Comparison of ENCODE assay signal across 8 cellular contexts in the genomic region with DNA sequence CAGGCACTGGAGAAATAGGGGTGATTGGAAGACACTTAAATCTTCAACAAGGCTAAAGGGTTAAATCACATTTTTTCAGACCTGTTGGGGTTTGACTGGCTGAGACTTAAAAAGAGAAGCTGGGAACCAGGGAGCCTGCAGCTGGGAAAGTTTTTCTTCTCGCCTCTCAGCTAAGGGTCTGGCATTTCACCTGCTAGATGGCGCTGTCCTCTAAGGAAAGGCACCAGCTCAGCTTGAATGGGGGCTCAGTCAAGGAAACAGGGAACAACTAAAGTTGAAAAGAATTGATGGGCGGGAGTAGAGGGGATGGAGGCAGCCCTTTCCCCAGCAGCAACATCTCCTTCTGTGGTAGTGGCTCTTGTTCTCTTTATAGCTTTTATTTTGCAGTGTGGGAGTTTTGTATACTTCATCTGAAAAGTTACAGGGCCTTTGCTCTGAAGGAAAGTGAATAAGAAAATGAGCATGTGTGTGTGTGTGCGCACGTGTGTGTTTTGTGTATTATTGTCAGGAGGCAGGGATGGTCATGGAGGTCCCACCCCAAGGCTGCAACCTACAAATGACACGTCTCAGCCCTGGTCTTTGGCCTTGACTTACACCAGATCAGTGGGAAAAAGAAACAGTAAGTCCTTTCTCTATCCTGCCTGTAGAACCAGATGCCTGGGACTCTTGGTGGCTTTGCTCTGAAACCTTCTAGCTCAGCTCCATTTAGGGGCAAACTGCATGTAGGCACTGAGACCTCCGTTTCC.
DNase-seq lines count a peak whose midpoint lies in the region; ATAC-seq and TF ChIP-seq lines count a peak whose summit lies in the region.

No MANE protein-coding gene starts in this region.

- H3K27me3 Mint-ChIP-seq in neural crest cell (ENCODE audit: low read depth): no peaks in the 10 kb centered on the region

- H3K36me3 Mint-ChIP-seq in neural crest cell (ENCODE audit: low read depth): no peaks in the 10 kb centered on the region

- H3K9me3 Mint-ChIP-seq in neural crest cell: no peaks in the 10 kb centered on the region

- no peak overlapping the region for H3K27ac ChIP-seq in thoracic aorta

- no peak overlapping the region for H3K4me3 Mint-ChIP-seq in neural crest cell

- no peaks in the 10 kb centered on the region for H3K36me3 ChIP-seq in NT2/D1 (ENCODE audit: insufficient read depth, insufficient read length, low read length)
- no peaks in the 10 kb centered on the region for H3K36me3 ChIP-seq in thoracic aorta

- no peak overlapping the region for H3K4me3 ChIP-seq in NT2/D1 (ENCODE audit: insufficient read length, low read depth)
- H3K4me3 ChIP-seq in fibroblast of the aortic adventitia (ENCODE audit: low read depth, low read length): no peak overlapping the region
- no peak overlapping the region for H3K4me3 ChIP-seq in thoracic aorta

- H3K4me1 ChIP-seq in NT2/D1 (ENCODE audit: insufficient read depth, insufficient read length) (no peaks in the 10 kb centered on the region), thoracic aorta (ENCODE audit: control insufficient read depth in 1 of 2, low read depth in 2 of 2) (peaks cover 5 to 15% of the 10 kb centered on the region in 2 donors)

- ATAC-seq in HG02885 (IDR thresholded peaks at IDR 0.05; ENCODE audit: poor library complexity, unreplicated experiment) (peak; percentile 58), thoracic aorta (ENCODE audit: insufficient number of reproducible peaks, low FRiP score, low read depth) (no peak), GM18873 (IDR thresholded peaks at IDR 0.05; ENCODE audit: low FRiP score, unreplicated experiment) (no peak)

- H3K9ac ChIP-seq in NT2/D1 (ENCODE audit: insufficient read length, low read depth): no peak overlapping the region

- H3K9me3 ChIP-seq in NT2/D1 (ENCODE audit: insufficient read depth, low read length) (no peaks in the 10 kb centered on the region), thoracic aorta (no peaks in the 10 kb centered on the region)

- TF ChIP-seq CTCF in fibroblast of the aortic adventitia (IDR thresholded peaks at IDR 0.05; ENCODE audit: insufficient read depth, low read length) (peak; percentile 90), neural crest cell (conservative IDR thresholded peaks at IDR 0.05) (peak; percentile 80), thoracic aorta (IDR thresholded peaks at IDR 0.05) (peak; percentile 74)

- DNase-seq in ELF-1 (ENCODE audit: low read depth, low spot score): peak; percentile 90
- DNase-seq in NT2/D1 (ENCODE audit: low read depth, low spot score): peak; percentile 77
- peak; percentile 50 for DNase-seq in activated T-cell treated with anti-CD3 and anti-CD28 coated beads, Interleukin-2, amount 50 U/mL, for 1 hour
- DNase-seq in fibroblast of the aortic adventitia (ENCODE audit: low read depth): peak; percentile 79
- DNase-seq in neural crest cell (ENCODE audit: low read depth, low spot score): peak; percentile 84
- peak; percentile 23 for DNase-seq in thoracic aorta (ENCODE audit: low spot score)

- H3K27me3 ChIP-seq in NT2/D1 (ENCODE audit: insufficient read depth, insufficient read length) (no peaks in the 10 kb centered on the region), thoracic aorta (replicated peaks; ENCODE audit: insufficient read depth) (no peaks in the 10 kb centered on the region)

- H3K4me1 Mint-ChIP-seq in neural crest cell: peaks cover 21% of the 10 kb centered on the region

- H3K27ac Mint-ChIP-seq in neural crest cell (ENCODE audit: unreplicated experiment): no peak overlapping the region

Comparison
In these comparisons a context has a peak if more than half of its experiments do, and no peak if none do; other contexts are left out.
1. DNase-seq: peak in every context shown above with its lines; median percentile 90 in ELF-1; 84 in neural crest cell; 79 in fibroblast of the aortic adventitia; 77 in NT2/D1; 50 in activated T-cell treated with anti-CD3 and anti-CD28 coated beads, Interleukin-2, amount 50 U/mL, for 1 hour; 23 in thoracic aorta.